In the genomic region with DNA sequence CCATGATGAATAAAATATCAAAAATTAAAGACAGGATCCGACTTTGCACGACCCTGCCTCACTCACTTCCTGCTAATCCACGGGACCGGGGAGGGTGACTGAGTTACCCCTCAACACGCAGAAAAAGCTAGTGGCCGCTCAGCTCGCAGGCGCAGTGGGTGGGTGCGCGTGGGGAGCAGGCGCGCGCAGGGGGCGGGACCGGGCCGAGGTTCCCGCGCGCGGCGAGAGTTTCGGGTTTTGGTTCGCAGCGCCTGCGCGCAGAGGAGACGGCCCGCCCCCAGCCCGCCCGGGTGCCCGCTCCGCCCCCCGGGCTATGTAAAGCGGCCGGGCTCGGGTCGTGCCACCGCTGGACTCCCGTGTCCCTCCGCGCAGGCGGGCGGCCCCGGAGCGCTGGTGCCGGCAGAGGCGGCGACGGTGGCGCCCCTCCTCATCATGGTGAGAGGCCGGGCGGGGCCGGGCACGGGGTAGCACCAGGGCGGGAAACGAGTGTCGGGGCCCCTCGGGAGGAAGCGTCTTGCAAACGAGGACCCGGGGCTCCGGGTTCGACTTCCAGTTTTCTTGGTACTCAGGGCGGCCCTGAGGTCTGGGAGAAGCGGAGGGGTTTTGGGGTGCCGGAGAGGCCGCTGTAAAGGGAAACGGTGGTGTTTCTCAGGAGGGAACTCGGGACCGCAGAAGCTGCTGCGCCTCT, we compare ENCODE assay signal across 8 cellular contexts. TPM values are rescaled to one million over a fixed set of nuclear protein-coding genes. Genes with fewer than 3 reads are reported as not detected.
DNase-seq lines count a peak whose midpoint lies in the region; ATAC-seq and TF ChIP-seq lines count a peak whose summit lies in the region.

CNP (plus strand) TSS at position 343 of the 688 bp plus-strand sequence; CDS start at position 433, 90 bp downstream.

- H3K9me2 ChIP-seq in Loucy (replicated peaks; ENCODE audit: low read depth, low read length) = no peaks in the 10 kb centered on the region

- peak within 1 kb of the TSS; percentile 87 for H3K4me3 Mint-ChIP-seq in nephron progenitor cell
- H3K4me3 Mint-ChIP-seq in stimulated activated naive CD8-positive, alpha-beta T cell treated with anti-CD3 and anti-CD28 coated beads, Interleukin-15, Interleukin-2, amounts not matched to agents 100 ng/mL and 50 ng/mL, for 24 hours = peak within 1 kb of the TSS; percentile 86

- no peaks in the 10 kb centered on the region for H3K9me3 ChIP-seq in Loucy (ENCODE audit: insufficient read depth, low read depth, low read length)

- peak within 1 kb of the TSS; percentile 88 for H3K9ac ChIP-seq in Loucy (ENCODE audit: low read depth, low read length, poor library complexity, severe bottlenecking)

- H3K4me2 ChIP-seq in Loucy (ENCODE audit: low read depth, low read length, poor library complexity, severe bottlenecking) = peak within 1 kb of the TSS; percentile 89

- H3K27me3 ChIP-seq in Loucy (ENCODE audit: insufficient read depth, low read length, poor library complexity, severe bottlenecking) = no peaks in the 10 kb centered on the region

- H3F3A ChIP-seq in Loucy (ENCODE audit: low read depth) = no peaks in the 10 kb centered on the region; the same call in 1 of the 2 replicates

- H3K4me3 ChIP-seq in Loucy (ENCODE audit: low read length, poor library complexity, severe bottlenecking) (peak within 1 kb of the TSS; percentile 83), fibroblast of the aortic adventitia (ENCODE audit: low read depth, low read length) (peak within 1 kb of the TSS; percentile 85)

- H3K4me1 Mint-ChIP-seq in nephron progenitor cell = peaks cover 33% of the 10 kb centered on the region
- H3K4me1 Mint-ChIP-seq in stimulated activated naive CD8-positive, alpha-beta T cell treated with anti-CD3 and anti-CD28 coated beads, Interleukin-15, Interleukin-2, amounts not matched to agents 100 ng/mL and 50 ng/mL, for 24 hours (ENCODE audit: low read depth) = peaks cover 45% of the 10 kb centered on the region

- peak; percentile 54 for ATAC-seq in GM21825 (IDR thresholded peaks at IDR 0.05; ENCODE audit: unreplicated experiment)

- no peaks in the 10 kb centered on the region for H4K20me1 ChIP-seq in Loucy (ENCODE audit: insufficient read depth, low read length, poor library complexity, severe bottlenecking)

- peaks cover 28% of the 10 kb centered on the region for H3K4me1 ChIP-seq in Loucy (ENCODE audit: insufficient read depth, low read length, poor library complexity, severe bottlenecking)

- DNase-seq in DMS153 (lab: John Stamatoyannopoulos, UW) (peak; percentile 84), SHP77 (lab: John Stamatoyannopoulos, UW) (peak; percentile 67 to 87), fibroblast of the aortic adventitia (ENCODE audit: low read depth) (peak; percentile 83), nephron progenitor cell (peak; percentile 93)
- DNase-seq in activated T-helper 9 cell treated with anti-CD3 and anti-CD28 coated beads, Interleukin-2, amount 50 U/mL, for 16 hours (ENCODE audit: low read depth) = peak; percentile 86

- no peaks in the 10 kb centered on the region for H3K9me3 Mint-ChIP-seq in nephron progenitor cell
- no peaks in the 10 kb centered on the region for H3K9me3 Mint-ChIP-seq in stimulated activated naive CD8-positive, alpha-beta T cell treated with anti-CD3 and anti-CD28 coated beads, Interleukin-15, Interleukin-2, amounts not matched to agents 100 ng/mL and 50 ng/mL, for 24 hours

- TF ChIP-seq CTCF in Loucy (conservative IDR thresholded peaks at IDR 0.05; ENCODE audit: low read length) = no peak
- no peak for TF ChIP-seq CTCF in fibroblast of the aortic adventitia (IDR thresholded peaks at IDR 0.05; ENCODE audit: insufficient read depth, low read length)
- no peak for TF ChIP-seq CTCF in nephron progenitor cell (IDR thresholded peaks at IDR 0.05)

- peak within 1 kb of the TSS; percentile 69 for H3K27ac Mint-ChIP-seq in nephron progenitor cell
- H3K27ac Mint-ChIP-seq in stimulated activated naive CD8-positive, alpha-beta T cell treated with anti-CD3 and anti-CD28 coated beads, Interleukin-15, Interleukin-2, amounts not matched to agents 100 ng/mL and 50 ng/mL, for 24 hours = peak within 1 kb of the TSS; percentile 85

- H3K27me3 Mint-ChIP-seq in nephron progenitor cell (ENCODE audit: low read depth, poor library complexity) = peaks cover 3% of the 10 kb centered on the region
- H3K27me3 Mint-ChIP-seq in stimulated activated naive CD8-positive, alpha-beta T cell treated with anti-CD3 and anti-CD28 coated beads, Interleukin-15, Interleukin-2, amounts not matched to agents 100 ng/mL and 50 ng/mL, for 24 hours = no peaks in the 10 kb centered on the region

- peaks cover 43% of the 10 kb centered on the region for H3K79me2 ChIP-seq in Loucy (ENCODE audit: insufficient read depth, low read length)

- H3K36me3 ChIP-seq in Loucy (ENCODE audit: insufficient read depth, low read length) = no peaks in the 10 kb centered on the region; the same call in 1 of the 2 replicates

- peak within 1 kb of the TSS; percentile 81 for H2AFZ ChIP-seq in Loucy (ENCODE audit: low read length)

- H3K36me3 Mint-ChIP-seq in nephron progenitor cell (ENCODE audit: low read depth) = peaks cover 34% of the 10 kb centered on the region
- H3K36me3 Mint-ChIP-seq in stimulated activated naive CD8-positive, alpha-beta T cell treated with anti-CD3 and anti-CD28 coated beads, Interleukin-15, Interleukin-2, amounts not matched to agents 100 ng/mL and 50 ng/mL, for 24 hours (ENCODE audit: low read depth) = peaks cover 15% of the 10 kb centered on the region

RNA-seq across cellular contexts. Expression of gene CNP, which starts in this region (rescaled TPM):
- total RNA-seq in fibroblast of the aortic adventitia (ENCODE audit: low replicate concordance) = 64.3 and 84.2 TPM in 2 replicates

Comparison
In these comparisons a context has a peak if more than half of its experiments do, and no peak if none do; other contexts are left out.
1. Peak in every context shown above with its lines: DNase-seq, ATAC-seq and H3K4me3 ChIP-seq.